In genomic region chr22:32876516-32876915, GRCh38 we compare ENCODE assay signal across 34 cellular contexts.
"Had no signal": no experiment of that assay in that cellular context is flagged by ENCODE, and none has a peak within 500 bp of the region (broad histone marks: within the 10 kb centered on the region; RNA-seq: fewer than 3 reads in every experiment).

No MANE protein-coding gene starts in this region.

- DNase-seq: activated effector memory CD4-positive, alpha-beta T cell treated with anti-CD3 and anti-CD28 coated beads, Interleukin-2, amount 50 U/mL, for 16 hours; activated effector memory CD4-positive, alpha-beta T cell treated with Interleukin-2 at 50 U/mL for 16 hours; activated gamma-delta T cell; activated gamma-delta T cell treated with Interleukin-2 at 50 U/mL for 16 hours; activated naive CD4-positive, alpha-beta T cell; activated naive CD4-positive, alpha-beta T cell treated with anti-CD3 and anti-CD28 coated beads for 36 hours; activated naive CD4-positive, alpha-beta T cell treated with anti-CD3 and anti-CD28 coated beads, Interleukin-2, amount 10 ng/mL, durations not matched to agents 7 days and 5 days; activated naive CD4-positive, alpha-beta T cell treated with anti-CD3 and anti-CD28 coated beads, Interleukin-2, amount 50 U/mL, for 16 hours; activated naive CD4-positive, alpha-beta T cell treated with Interleukin-2 at 50 U/mL for 16 hours; activated naive CD8-positive, alpha-beta T cell treated with anti-CD3 and anti-CD28 coated beads for 36 hours; activated naive CD8-positive, alpha-beta T cell treated with anti-CD3 and anti-CD28 coated beads, Interleukin-2, amount 10 ng/mL, durations not matched to agents 7 days and 5 days; activated naive CD8-positive, alpha-beta T cell treated with anti-CD3 and anti-CD28 coated beads, Interleukin-2, amount 50 U/mL, for 24 hours; activated T-cell treated with anti-CD3 and anti-CD28 coated beads, Interleukin-2, amount 50 U/mL, for 1 hour; activated T-cell treated with anti-CD3 and anti-CD28 coated beads, Interleukin-2, amount 50 U/mL, for 24 hours; activated T-cell treated with anti-CD3 and anti-CD28 coated beads, Interleukin-2, amount 50 U/mL, for 4 hours; activated T-cell treated with anti-CD3 and anti-CD28 coated beads, Interleukin-2, amount 50 U/mL, for 48 hours; activated T-cell treated with anti-CD3 and anti-CD28 coated beads, Interleukin-2, amount 50 U/mL, for 72 hours; amniotic stem cell; amygdala; anterior cingulate cortex; aorta; body of pancreas; brain microvascular endothelial cell; caudate nucleus; central memory CD4-positive, alpha-beta T cell; cerebellar nuclear complex had no signal

- H3K4me3 Mint-ChIP-seq: activated naive CD4-positive, alpha-beta T cell treated with anti-CD3 and anti-CD28 coated beads for 36 hours; activated naive CD4-positive, alpha-beta T cell treated with anti-CD3 and anti-CD28 coated beads, Interleukin-2, amount 10 ng/mL, durations not matched to agents 7 days and 5 days; activated naive CD4-positive, alpha-beta T cell treated with anti-CD3 and anti-CD28 coated beads, Interleukin-2, amount 50 U/mL, for 24 hours; activated naive CD8-positive, alpha-beta T cell; activated naive CD8-positive, alpha-beta T cell treated with anti-CD3 and anti-CD28 coated beads for 36 hours; activated naive CD8-positive, alpha-beta T cell treated with anti-CD3 and anti-CD28 coated beads, Interleukin-2, amount 10 ng/mL, durations not matched to agents 7 days and 5 days; activated naive CD8-positive, alpha-beta T cell treated with anti-CD3 and anti-CD28 coated beads, Interleukin-2, amount 50 U/mL, for 24 hours; activated T-cell treated with anti-CD3 and anti-CD28 coated beads, Interleukin-2, amount 50 U/mL, for 24 hours; activated T-cell treated with anti-CD3 and anti-CD28 coated beads, Interleukin-2, amount 50 U/mL, for 4 hours; activated T-cell treated with anti-CD3 and anti-CD28 coated beads, Interleukin-2, amount 50 U/mL, for 72 hours; activated T-helper 1 cell treated with anti-CD3 and anti-CD28 coated beads, Interleukin-12 subunit alpha, Interleukin-12 subunit beta, Interleukin-2, Interleukin-4 antibody, amounts not matched to agents 30 ng/mL and 10 ng/mL and 1 ng/mL, durations not matched to agents 14 hours and 24 hours and 36 hours; activated T-helper 17 cell treated with anti-CD3 and anti-CD28 coated beads, Interleukin-2, amount 50 U/mL, for 72 hours; brain; central memory CD8-positive, alpha-beta T cell had no signal

- ATAC-seq: activated naive CD4-positive, alpha-beta T cell treated with anti-CD3 and anti-CD28 coated beads, Interleukin-2, amount 50 U/mL, for 72 hours; activated naive CD8-positive, alpha-beta T cell treated with anti-CD3 and anti-CD28 coated beads, Interleukin-2, amount 50 U/mL, for 24 hours; activated T-cell treated with anti-CD3 and anti-CD28 coated beads, Interleukin-2, amount 50 U/mL, for 4 hours; activated T-cell treated with anti-CD3 and anti-CD28 coated beads, Interleukin-2, amount 50 U/mL, for 72 hours; activated T-helper 17 cell treated with anti-CD3 and anti-CD28 coated beads, Interleukin-2, amount 50 U/mL, for 72 hours; body of pancreas had no signal

- H3K27ac Mint-ChIP-seq: activated naive CD4-positive, alpha-beta T cell treated with anti-CD3 and anti-CD28 coated beads for 36 hours; activated naive CD4-positive, alpha-beta T cell treated with anti-CD3 and anti-CD28 coated beads, Interleukin-2, amount 10 ng/mL, durations not matched to agents 7 days and 5 days; activated naive CD4-positive, alpha-beta T cell treated with anti-CD3 and anti-CD28 coated beads, Interleukin-2, amount 50 U/mL, for 24 hours; activated naive CD4-positive, alpha-beta T cell treated with anti-CD3 and anti-CD28 coated beads, Interleukin-2, amount 50 U/mL, for 72 hours; activated naive CD8-positive, alpha-beta T cell; activated naive CD8-positive, alpha-beta T cell treated with anti-CD3 and anti-CD28 coated beads for 36 hours; activated naive CD8-positive, alpha-beta T cell treated with anti-CD3 and anti-CD28 coated beads, Interleukin-2, amount 10 ng/mL, durations not matched to agents 7 days and 5 days; activated naive CD8-positive, alpha-beta T cell treated with anti-CD3 and anti-CD28 coated beads, Interleukin-2, amount 50 U/mL, for 24 hours; activated T-cell treated with anti-CD3 and anti-CD28 coated beads, Interleukin-2, amount 50 U/mL, for 24 hours; activated T-cell treated with anti-CD3 and anti-CD28 coated beads, Interleukin-2, amount 50 U/mL, for 72 hours; activated T-helper 1 cell treated with anti-CD3 and anti-CD28 coated beads, Interleukin-12 subunit alpha, Interleukin-12 subunit beta, Interleukin-2, Interleukin-4 antibody, amounts not matched to agents 30 ng/mL and 10 ng/mL and 1 ng/mL, durations not matched to agents 14 hours and 24 hours and 36 hours; activated T-helper 17 cell treated with anti-CD3 and anti-CD28 coated beads, Interleukin-2, amount 50 U/mL, for 72 hours; activated T-helper 2 cell treated with anti-CD3 and anti-CD28 coated beads, Interferon-gamma antibody, Interleukin-2, Interleukin-4, amounts not matched to agents 10 μg/mL and 5 μg/mL and 100 μg/mL, durations not matched to agents 14 hours and 24 hours and 36 hours; brain had no signal

- H3K4me1 Mint-ChIP-seq: activated T-helper 17 cell treated with anti-CD3 and anti-CD28 coated beads, Interleukin-2, amount 50 U/mL, for 72 hours; central memory CD8-positive, alpha-beta T cell had no signal

- H3K36me3 Mint-ChIP-seq: activated naive CD4-positive, alpha-beta T cell treated with anti-CD3 and anti-CD28 coated beads, Interleukin-2, amount 10 ng/mL, durations not matched to agents 7 days and 5 days; activated naive CD4-positive, alpha-beta T cell treated with anti-CD3 and anti-CD28 coated beads, Interleukin-2, amount 50 U/mL, for 24 hours; activated naive CD4-positive, alpha-beta T cell treated with anti-CD3 and anti-CD28 coated beads, Interleukin-2, amount 50 U/mL, for 72 hours; activated naive CD8-positive, alpha-beta T cell; activated naive CD8-positive, alpha-beta T cell treated with anti-CD3 and anti-CD28 coated beads for 36 hours; activated naive CD8-positive, alpha-beta T cell treated with anti-CD3 and anti-CD28 coated beads, Interleukin-2, amount 10 ng/mL, durations not matched to agents 7 days and 5 days; brain had no signal

- H3K27me3 Mint-ChIP-seq: activated naive CD4-positive, alpha-beta T cell treated with anti-CD3 and anti-CD28 coated beads, Interleukin-2, amount 50 U/mL, for 24 hours; activated naive CD8-positive, alpha-beta T cell; activated naive CD8-positive, alpha-beta T cell treated with anti-CD3 and anti-CD28 coated beads for 36 hours; activated naive CD8-positive, alpha-beta T cell treated with anti-CD3 and anti-CD28 coated beads, Interleukin-2, amount 50 U/mL, for 24 hours had no signal

- H3K9me3 Mint-ChIP-seq: activated naive CD4-positive, alpha-beta T cell treated with anti-CD3 and anti-CD28 coated beads for 36 hours; activated naive CD4-positive, alpha-beta T cell treated with anti-CD3 and anti-CD28 coated beads, Interleukin-2, amount 10 ng/mL, durations not matched to agents 7 days and 5 days; activated naive CD4-positive, alpha-beta T cell treated with anti-CD3 and anti-CD28 coated beads, Interleukin-2, amount 50 U/mL, for 24 hours; activated naive CD4-positive, alpha-beta T cell treated with anti-CD3 and anti-CD28 coated beads, Interleukin-2, amount 50 U/mL, for 72 hours; activated naive CD8-positive, alpha-beta T cell treated with anti-CD3 and anti-CD28 coated beads for 36 hours; activated naive CD8-positive, alpha-beta T cell treated with anti-CD3 and anti-CD28 coated beads, Interleukin-2, amount 10 ng/mL, durations not matched to agents 7 days and 5 days; activated naive CD8-positive, alpha-beta T cell treated with anti-CD3 and anti-CD28 coated beads, Interleukin-2, amount 50 U/mL, for 24 hours; activated T-cell treated with anti-CD3 and anti-CD28 coated beads, Interleukin-2, amount 50 U/mL, for 24 hours; activated T-cell treated with anti-CD3 and anti-CD28 coated beads, Interleukin-2, amount 50 U/mL, for 4 hours; activated T-cell treated with anti-CD3 and anti-CD28 coated beads, Interleukin-2, amount 50 U/mL, for 72 hours; activated T-helper 1 cell treated with anti-CD3 and anti-CD28 coated beads, Interleukin-12 subunit alpha, Interleukin-12 subunit beta, Interleukin-2, Interleukin-4 antibody, amounts not matched to agents 30 ng/mL and 10 ng/mL and 1 ng/mL, durations not matched to agents 14 hours and 24 hours and 36 hours; activated T-helper 17 cell treated with anti-CD3 and anti-CD28 coated beads, Interleukin-2, amount 50 U/mL, for 72 hours; activated T-helper 2 cell treated with anti-CD3 and anti-CD28 coated beads, Interferon-gamma antibody, Interleukin-2, Interleukin-4, amounts not matched to agents 10 μg/mL and 5 μg/mL and 100 μg/mL, durations not matched to agents 14 hours and 24 hours and 36 hours; central memory CD8-positive, alpha-beta T cell had no signal
